Comparison of ENCODE assay signal across 24 cellular contexts in genomic region chr1:3231245-3231644, GRCh38.
"Had no signal": no experiment of that assay in that cellular context is flagged by ENCODE, and none has a peak within 500 bp of the region (broad histone marks: within the 10 kb centered on the region; RNA-seq: fewer than 3 reads in every experiment).

No MANE protein-coding gene starts in this region.

- H3K4me3 Mint-ChIP-seq: dendritic cell treated with granulocyte-macrophage colony-stimulating factor and Interleukin-4, amounts not matched to agents 40 ng/mL and 50 ng/mL, for 4 days; effector memory CD8-positive, alpha-beta T cell; endodermal cell; mesothelial cell of epicardium had no signal

- H3K4me1 ChIP-seq: colonic mucosa, gastrocnemius medialis, left lung, lower lobe of right lung had no signal

- DNase-seq: colonic mucosa; cortex of kidney; effector CD8-positive, alpha-beta T cell; effector memory CD8-positive, alpha-beta T cell; endodermal cell; erythroblast; esophagus squamous epithelium; foreskin fibroblast; foreskin melanocyte; gastrocnemius medialis; glutamatergic neuron; head of caudate nucleus; heart right ventricle; hippocampal formation; left cardiac atrium; left lung; left ventricle myocardium superior; lower lobe of right lung; mesenchymal stem cell; mucosa of descending colon had no signal

- H3K9me3 ChIP-seq: colonic mucosa, esophagus squamous epithelium, gastrocnemius medialis, heart right ventricle, left lung, lower lobe of right lung, mucosa of descending colon had no signal

- H3K4me3 ChIP-seq: colonic mucosa, esophagus squamous epithelium, gastrocnemius medialis, heart right ventricle, left lung, lower lobe of right lung, mucosa of descending colon had no signal

- H3K9me3 Mint-ChIP-seq: dendritic cell treated with granulocyte-macrophage colony-stimulating factor and Interleukin-4, amounts not matched to agents 40 ng/mL and 50 ng/mL, for 4 days; effector memory CD8-positive, alpha-beta T cell; endodermal cell; mesothelial cell of epicardium had no signal

- H3K27ac Mint-ChIP-seq: dendritic cell treated with granulocyte-macrophage colony-stimulating factor and Interleukin-4, amounts not matched to agents 40 ng/mL and 50 ng/mL, for 4 days; effector memory CD8-positive, alpha-beta T cell; endodermal cell; mesothelial cell of epicardium had no signal

- H3K27me3 ChIP-seq: colonic mucosa had no signal

- H3K36me3 ChIP-seq: colonic mucosa, esophagus squamous epithelium, gastrocnemius medialis, heart right ventricle, left lung, lower lobe of right lung had no signal

- H3K36me3 Mint-ChIP-seq: mesothelial cell of epicardium had no signal

- ATAC-seq: effector memory CD8-positive, alpha-beta T cell; esophagus mucosa; gastrocnemius medialis; heart right ventricle; left cardiac atrium; left lung; left ventricle myocardium superior; lower lobe of right lung; mucosa of descending colon had no signal

- H3K27ac ChIP-seq: colonic mucosa, epithelial cell of prostate, esophagus squamous epithelium, gastrocnemius medialis, heart right ventricle, left lung, lower lobe of right lung had no signal
